9 cellular contexts compared by ENCODE assay signal in the genomic region with DNA sequence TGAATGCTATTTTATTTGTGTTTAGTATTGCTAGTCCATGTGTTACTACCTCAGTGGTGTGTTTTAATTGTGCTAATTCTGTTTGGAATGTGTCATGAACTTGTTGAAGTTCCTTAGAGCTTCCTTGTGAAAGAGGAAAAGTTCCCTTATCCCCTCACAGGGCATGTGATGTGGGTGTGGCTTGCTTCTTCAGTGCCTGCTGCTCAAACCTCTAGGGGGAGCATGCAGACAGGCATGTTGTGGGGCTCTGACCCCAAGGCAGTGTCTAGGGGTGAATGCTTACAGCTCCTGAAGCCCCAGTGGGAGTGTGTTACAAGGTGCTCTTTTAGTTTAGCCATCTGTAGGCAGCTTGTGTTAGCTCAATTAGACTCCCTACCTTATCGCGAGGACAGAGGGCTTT.
DNase-seq lines count a peak whose midpoint lies in the region; ATAC-seq and TF ChIP-seq lines count a peak whose summit lies in the region.
"Had no signal": no experiment of that assay in that cellular context is flagged by ENCODE, and none has a peak within 500 bp of the region (broad histone marks: within the 10 kb centered on the region; RNA-seq: fewer than 3 reads in every experiment).

No MANE protein-coding gene starts in this region.

- H3K4me1 Mint-ChIP-seq in GM23338: no peaks in the 10 kb centered on the region

- H3K79me2 ChIP-seq in GM23338 (replicated peaks; ENCODE audit: insufficient read depth): no peaks in the 10 kb centered on the region

- H3K9me2 ChIP-seq in GM23338 (ENCODE audit: insufficient read depth): no peaks in the 10 kb centered on the region

- no peak overlapping the region for H3K27ac Mint-ChIP-seq in GM23338
- H3K27ac Mint-ChIP-seq: dendritic cell treated with granulocyte-macrophage colony-stimulating factor and Interleukin-4, amounts not matched to agents 40 ng/mL and 50 ng/mL, for 4 days had no signal

- H3K9me3 ChIP-seq in BE2C: no peaks in the 10 kb centered on the region
- H3K9me3 ChIP-seq in right cardiac atrium (ENCODE audit: control insufficient read depth, low read length): no peaks in the 10 kb centered on the region

- H3F3A ChIP-seq in GM23338 (replicated peaks; ENCODE audit: low read depth): no peaks in the 10 kb centered on the region

- H3K4me1 ChIP-seq in BE2C: no peaks in the 10 kb centered on the region
- H3K4me1 ChIP-seq in GM23338 (ENCODE audit: insufficient read depth): no peaks in the 10 kb centered on the region
- H3K4me1 ChIP-seq in right cardiac atrium (ENCODE audit: control insufficient read depth, insufficient read depth, low read length): no peaks in the 10 kb centered on the region

- no peak overlapping the region for H3K4me2 ChIP-seq in GM23338

- H4K20me1 ChIP-seq in GM23338 (replicated peaks; ENCODE audit: insufficient read depth): no peaks in the 10 kb centered on the region

- no peak overlapping the region for H3K4me3 ChIP-seq in BE2C (ENCODE audit: low read depth, low read length)
- H3K4me3 ChIP-seq in GM23338: no peak overlapping the region
- H3K4me3 ChIP-seq in right cardiac atrium (ENCODE audit: low read length): no peak overlapping the region

- no peaks in the 10 kb centered on the region for H3K27me3 Mint-ChIP-seq in GM23338 (ENCODE audit: insufficient read depth, low read depth, poor library complexity)
- H3K27me3 Mint-ChIP-seq: dendritic cell treated with granulocyte-macrophage colony-stimulating factor and Interleukin-4, amounts not matched to agents 40 ng/mL and 50 ng/mL, for 4 days had no signal

- TF ChIP-seq CTCF in BE2C (IDR thresholded peaks at IDR 0.05; ENCODE audit: low read depth, low read length) (peak; percentile 52), GM23338 (conservative IDR thresholded peaks at IDR 0.05; ENCODE audit: low read depth in 2 of 2) (peak; percentile 42 to 73)

- no peak overlapping the region for H2AFZ ChIP-seq in GM23338

- DNase-seq in BE2C (peak; percentile 21), GM23338 (ENCODE audit: low spot score) (peak; percentile 64), SKM-1 (lab: John Stamatoyannopoulos, UW; ENCODE audit: unreplicated experiment) (peak; percentile 0), globus pallidus (ENCODE audit: low spot score) (peak; percentile 6), right cardiac atrium (no peak), HuH-7 (ENCODE audit: low spot score) (no peak)

- intact Hi-C loops in right cardiac atrium (cut with DNase I): no loop called here

- H3K36me3 Mint-ChIP-seq in GM23338 (ENCODE audit: low read depth): no peaks in the 10 kb centered on the region

- H3K4me3 Mint-ChIP-seq in GM23338: no peak overlapping the region
- H3K4me3 Mint-ChIP-seq: dendritic cell treated with granulocyte-macrophage colony-stimulating factor and Interleukin-4, amounts not matched to agents 40 ng/mL and 50 ng/mL, for 4 days had no signal

- H3K9me3 Mint-ChIP-seq in GM23338: no peaks in the 10 kb centered on the region
- H3K9me3 Mint-ChIP-seq: dendritic cell treated with granulocyte-macrophage colony-stimulating factor and Interleukin-4, amounts not matched to agents 40 ng/mL and 50 ng/mL, for 4 days had no signal

- H3K36me3 ChIP-seq in BE2C (no peaks in the 10 kb centered on the region), GM23338 (ENCODE audit: insufficient read depth) (no peaks in the 10 kb centered on the region)

- H3K27me3 ChIP-seq in BE2C: no peaks in the 10 kb centered on the region
- H3K27me3 ChIP-seq in GM23338 (ENCODE audit: insufficient read depth): no peaks in the 10 kb centered on the region
- H3K27me3 ChIP-seq in right cardiac atrium (ENCODE audit: control insufficient read depth, insufficient read depth): no peaks in the 10 kb centered on the region

- 33% methylated on average over 2 of the region's 2 CpGs for WGBS in right cardiac atrium

- ATAC-seq in GM23338: peak; percentile 83
- ATAC-seq in GM19463 (IDR thresholded peaks at IDR 0.05; ENCODE audit: unreplicated experiment): no peak
- no peak for ATAC-seq in right cardiac atrium
- ATAC-seq in HG03521 (IDR thresholded peaks at IDR 0.05; ENCODE audit: unreplicated experiment): no peak

- no peak overlapping the region for H3K27ac ChIP-seq in GM23338 (ENCODE audit: low read depth)
- H3K27ac ChIP-seq in right cardiac atrium (ENCODE audit: low read length): no peak overlapping the region

TF ChIP-seq in GM23338, 12 proteins besides CTCF, POLR2A, EP300 and RAD21 (continues in another document):
- TF ChIP-seq JUNB (IDR thresholded peaks at IDR 0.05; ENCODE audit: unreplicated experiment) (no peak), EZH2 (IDR thresholded peaks at IDR 0.05; ENCODE audit: low read depth, unreplicated experiment) (no peak), STAT1 (IDR thresholded peaks at IDR 0.05; ENCODE audit: unreplicated experiment) (no peak), ZNF114 (CRISPR knock-in tag; IDR thresholded peaks at IDR 0.05) (no peak)
- TF ChIP-seq, protein P1, sequence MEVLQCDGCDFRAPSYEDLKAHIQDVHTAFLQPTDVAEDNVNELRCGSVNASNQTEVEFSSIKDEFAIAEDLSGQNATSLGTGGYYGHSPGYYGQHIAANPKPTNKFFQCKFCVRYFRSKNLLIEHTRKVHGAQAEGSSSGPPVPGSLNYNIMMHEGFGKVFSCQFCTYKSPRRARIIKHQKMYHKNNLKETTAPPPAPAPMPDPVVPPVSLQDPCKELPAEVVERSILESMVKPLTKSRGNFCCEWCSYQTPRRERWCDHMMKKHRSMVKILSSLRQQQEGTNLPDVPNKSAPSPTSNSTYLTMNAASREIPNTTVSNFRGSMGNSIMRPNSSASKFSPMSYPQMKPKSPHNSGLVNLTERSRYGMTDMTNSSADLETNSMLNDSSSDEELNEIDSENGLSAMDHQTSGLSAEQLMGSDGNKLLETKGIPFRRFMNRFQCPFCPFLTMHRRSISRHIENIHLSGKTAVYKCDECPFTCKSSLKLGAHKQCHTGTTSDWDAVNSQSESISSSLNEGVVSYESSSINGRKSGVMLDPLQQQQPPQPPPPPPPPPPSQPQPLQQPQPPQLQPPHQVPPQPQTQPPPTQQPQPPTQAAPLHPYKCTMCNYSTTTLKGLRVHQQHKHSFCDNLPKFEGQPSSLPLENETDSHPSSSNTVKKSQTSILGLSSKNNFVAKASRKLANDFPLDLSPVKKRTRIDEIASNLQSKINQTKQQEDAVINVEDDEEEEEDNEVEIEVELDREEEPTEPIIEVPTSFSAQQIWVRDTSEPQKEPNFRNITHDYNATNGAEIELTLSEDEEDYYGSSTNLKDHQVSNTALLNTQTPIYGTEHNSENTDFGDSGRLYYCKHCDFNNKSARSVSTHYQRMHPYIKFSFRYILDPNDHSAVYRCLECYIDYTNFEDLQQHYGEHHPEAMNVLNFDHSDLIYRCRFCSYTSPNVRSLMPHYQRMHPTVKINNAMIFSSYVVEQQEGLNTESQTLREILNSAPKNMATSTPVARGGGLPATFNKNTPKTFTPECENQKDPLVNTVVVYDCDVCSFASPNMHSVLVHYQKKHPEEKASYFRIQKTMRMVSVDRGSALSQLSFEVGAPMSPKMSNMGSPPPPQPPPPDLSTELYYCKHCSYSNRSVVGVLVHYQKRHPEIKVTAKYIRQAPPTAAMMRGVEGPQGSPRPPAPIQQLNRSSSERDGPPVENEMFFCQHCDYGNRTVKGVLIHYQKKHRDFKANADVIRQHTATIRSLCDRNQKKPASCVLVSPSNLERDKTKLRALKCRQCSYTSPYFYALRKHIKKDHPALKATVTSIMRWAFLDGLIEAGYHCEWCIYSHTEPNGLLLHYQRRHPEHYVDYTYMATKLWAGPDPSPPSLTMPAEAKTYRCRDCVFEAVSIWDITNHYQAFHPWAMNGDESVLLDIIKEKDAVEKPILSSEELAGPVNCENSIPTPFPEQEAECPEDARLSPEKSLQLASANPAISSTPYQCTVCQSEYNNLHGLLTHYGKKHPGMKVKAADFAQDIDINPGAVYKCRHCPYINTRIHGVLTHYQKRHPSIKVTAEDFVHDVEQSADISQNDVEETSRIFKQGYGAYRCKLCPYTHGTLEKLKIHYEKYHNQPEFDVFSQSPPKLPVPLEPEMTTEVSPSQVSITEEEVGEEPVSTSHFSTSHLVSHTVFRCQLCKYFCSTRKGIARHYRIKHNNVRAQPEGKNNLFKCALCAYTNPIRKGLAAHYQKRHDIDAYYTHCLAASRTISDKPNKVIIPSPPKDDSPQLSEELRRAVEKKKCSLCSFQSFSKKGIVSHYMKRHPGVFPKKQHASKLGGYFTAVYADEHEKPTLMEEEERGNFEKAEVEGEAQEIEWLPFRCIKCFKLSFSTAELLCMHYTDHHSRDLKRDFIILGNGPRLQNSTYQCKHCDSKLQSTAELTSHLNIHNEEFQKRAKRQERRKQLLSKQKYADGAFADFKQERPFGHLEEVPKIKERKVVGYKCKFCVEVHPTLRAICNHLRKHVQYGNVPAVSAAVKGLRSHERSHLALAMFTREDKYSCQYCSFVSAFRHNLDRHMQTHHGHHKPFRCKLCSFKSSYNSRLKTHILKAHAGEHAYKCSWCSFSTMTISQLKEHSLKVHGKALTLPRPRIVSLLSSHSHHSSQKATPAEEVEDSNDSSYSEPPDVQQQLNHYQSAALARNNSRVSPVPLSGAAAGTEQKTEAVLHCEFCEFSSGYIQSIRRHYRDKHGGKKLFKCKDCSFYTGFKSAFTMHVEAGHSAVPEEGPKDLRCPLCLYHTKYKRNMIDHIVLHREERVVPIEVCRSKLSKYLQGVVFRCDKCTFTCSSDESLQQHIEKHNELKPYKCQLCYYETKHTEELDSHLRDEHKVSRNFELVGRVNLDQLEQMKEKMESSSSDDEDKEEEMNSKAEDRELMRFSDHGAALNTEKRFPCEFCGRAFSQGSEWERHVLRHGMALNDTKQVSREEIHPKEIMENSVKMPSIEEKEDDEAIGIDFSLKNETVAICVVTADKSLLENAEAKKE (CRISPR knock-in tag; IDR thresholded peaks at IDR 0.05): no peak

Comparison
In these comparisons a context has a peak if more than half of its experiments do, and no peak if none do; other contexts are left out.
1. DNase-seq: peak in BE2C (single experiment), GM23338 (single experiment), SKM-1 (single experiment) and globus pallidus (single experiment); none in right cardiac atrium (0 of 3) and HuH-7 (single experiment).